ENCODE assay signal across 13 cellular contexts in the genomic region with DNA sequence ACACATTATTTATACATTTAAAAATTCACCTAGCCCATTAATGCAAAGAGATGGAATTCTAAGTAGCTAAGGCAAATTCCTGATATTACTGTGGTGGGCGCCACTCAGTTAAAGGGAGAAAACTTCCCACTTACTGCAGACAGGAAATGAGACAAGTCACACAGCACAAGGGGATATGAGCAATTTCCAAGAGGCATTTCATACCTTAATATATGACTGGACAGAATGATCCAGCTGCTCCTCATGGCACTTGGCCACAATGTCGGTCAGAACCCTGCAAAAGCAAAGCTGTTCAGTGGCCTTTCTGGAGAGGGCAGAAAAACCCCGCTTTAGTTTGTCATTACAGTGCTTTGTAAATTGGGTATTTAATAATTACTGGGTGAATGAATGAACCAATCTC.
DNase-seq lines count a peak whose midpoint lies in the region; ATAC-seq and TF ChIP-seq lines count a peak whose summit lies in the region.
"Had no signal": no experiment of that assay in that cellular context is flagged by ENCODE, and none has a peak within 500 bp of the region (broad histone marks: within the 10 kb centered on the region; RNA-seq: fewer than 3 reads in every experiment).

No MANE protein-coding gene starts in this region.

- H3K4me3 Mint-ChIP-seq in activated CD4-positive, alpha-beta T cell treated with anti-CD3 and anti-CD28 coated beads for 36 hours, result no peak overlapping the region
- no peak overlapping the region for H3K4me3 Mint-ChIP-seq in activated CD4-positive, alpha-beta T cell treated with anti-CD3 and anti-CD28 coated beads, Interleukin-2, amount 10 ng/mL, durations not matched to agents 24 days and 14 days
- H3K4me3 Mint-ChIP-seq: naive B cell had no signal

- ATAC-seq in activated CD4-positive, alpha-beta T cell treated with anti-CD3 and anti-CD28 coated beads for 36 hours, result peak; percentile 36
- peak; percentile 91 for ATAC-seq in PC-3
- peak; percentile 40 to 82 (median 73) for ATAC-seq in psoas muscle
- ATAC-seq: A549, HCT116 had no signal

- H3K27me3 ChIP-seq in PC-3 (ENCODE audit: low read length) (no peaks in the 10 kb centered on the region), psoas muscle (ENCODE audit: insufficient read depth in 3 of 3, low read length in 2 of 3) (no peaks in the 10 kb centered on the region), mesendoderm (ENCODE audit: insufficient read depth, low read length, poor library complexity) (no peaks in the 10 kb centered on the region)

- no peaks in the 10 kb centered on the region for H3K27me3 Mint-ChIP-seq in activated CD4-positive, alpha-beta T cell treated with anti-CD3 and anti-CD28 coated beads for 36 hours
- H3K27me3 Mint-ChIP-seq in activated CD4-positive, alpha-beta T cell treated with anti-CD3 and anti-CD28 coated beads, Interleukin-2, amount 10 ng/mL, durations not matched to agents 24 days and 14 days, result no peaks in the 10 kb centered on the region
- H3K27me3 Mint-ChIP-seq: naive B cell had no signal

- H4K20me1 ChIP-seq in PC-3 (ENCODE audit: low read length), result no peaks in the 10 kb centered on the region

- TF ChIP-seq CTCF in PC-3 (conservative IDR thresholded peaks at IDR 0.05; ENCODE audit: low read depth, low read length) (no peak), epithelial cell of esophagus (IDR thresholded peaks at IDR 0.05; ENCODE audit: insufficient read depth, low read depth, low read length, missing control alignments) (no peak), psoas muscle (IDR thresholded peaks at IDR 0.05) (no peak)

- no peaks in the 10 kb centered on the region for H3K9me3 Mint-ChIP-seq in activated CD4-positive, alpha-beta T cell treated with anti-CD3 and anti-CD28 coated beads for 36 hours (ENCODE audit: low read depth)
- H3K9me3 Mint-ChIP-seq in activated CD4-positive, alpha-beta T cell treated with anti-CD3 and anti-CD28 coated beads, Interleukin-2, amount 10 ng/mL, durations not matched to agents 24 days and 14 days, result peaks cover 12% of the 10 kb centered on the region

- H3K4me2 ChIP-seq in PC-3 (ENCODE audit: low read length) (no peak overlapping the region), mesendoderm (ENCODE audit: low read length) (no peak overlapping the region)
- H3K4me2 ChIP-seq: A549 had no signal

- H3K4me1 Mint-ChIP-seq in activated CD4-positive, alpha-beta T cell treated with anti-CD3 and anti-CD28 coated beads for 36 hours, result peaks cover 2% of the 10 kb centered on the region
- peaks cover 2% of the 10 kb centered on the region for H3K4me1 Mint-ChIP-seq in activated CD4-positive, alpha-beta T cell treated with anti-CD3 and anti-CD28 coated beads, Interleukin-2, amount 10 ng/mL, durations not matched to agents 24 days and 14 days

- H2BK15ac ChIP-seq in mesendoderm (replicated peaks; ENCODE audit: low read depth), result no peak overlapping the region

- H3K9me2 ChIP-seq in PC-3 (replicated peaks; ENCODE audit: low read length), result no peaks in the 10 kb centered on the region

- CTCF ChIA-PET in activated CD4-positive, alpha-beta T cell treated with anti-CD3 and anti-CD28 coated beads for 36 hours (lab: Charles Lee), result interaction anchor here (1.2 kb wide), 1 partner anchor 39 kb away, joined by 4 read pairs; no protein-coding TSS in a partner anchor
- CTCF ChIA-PET in PC-3 (lab: Charles Lee), result no interaction called here

- H4K8ac ChIP-seq in mesendoderm (ENCODE audit: low read depth, low read length), result no peak overlapping the region

- H3K4me1 ChIP-seq in PC-3 (ENCODE audit: insufficient read depth, low read length), result peaks cover 13% of the 10 kb centered on the region
- H3K4me1 ChIP-seq in psoas muscle, result peaks cover 13% of the 10 kb centered on the region
- no peaks in the 10 kb centered on the region for H3K4me1 ChIP-seq in mesendoderm (ENCODE audit: control insufficient read depth, low read depth, low read length)
- H3K4me1 ChIP-seq: A549 had no signal

- H3K27ac ChIP-seq in PC-3 (ENCODE audit: low read length), result no peak overlapping the region
- H3K27ac ChIP-seq in psoas muscle, result peak overlapping the region; percentile 13
- no peak overlapping the region for H3K27ac ChIP-seq in mesendoderm (ENCODE audit: low read depth, low read length)
- H3K27ac ChIP-seq: A549 had no signal

- no TSS peak for BruUV-seq in PC-3 (replicated peaks; lab: Mats Ljungman, UMichigan)

- H2BK120ac ChIP-seq in mesendoderm (ENCODE audit: low read depth, low read length), result no peak overlapping the region

- H3K4ac ChIP-seq in mesendoderm (ENCODE audit: low read depth, low read length), result no peak overlapping the region

- no peak overlapping the region for H3K23ac ChIP-seq in mesendoderm (ENCODE audit: low read length)

- H3F3A ChIP-seq in PC-3 (ENCODE audit: low read length, unreplicated experiment), result no peaks in the 10 kb centered on the region

- peak overlapping the region; percentile 51 for H3K27ac Mint-ChIP-seq in activated CD4-positive, alpha-beta T cell treated with anti-CD3 and anti-CD28 coated beads for 36 hours
- no peak overlapping the region for H3K27ac Mint-ChIP-seq in activated CD4-positive, alpha-beta T cell treated with anti-CD3 and anti-CD28 coated beads, Interleukin-2, amount 10 ng/mL, durations not matched to agents 24 days and 14 days

- H2AFZ ChIP-seq in PC-3 (ENCODE audit: low read length), result no peak overlapping the region

- H3K4me3 ChIP-seq in PC-3 (ENCODE audit: low read length) (no peak overlapping the region), epithelial cell of esophagus (ENCODE audit: low read length) (no peak overlapping the region), psoas muscle (no peak overlapping the region), mesendoderm (ENCODE audit: low read length) (no peak overlapping the region)
- H3K4me3 ChIP-seq: A549 had no signal

- POLR2A ChIA-PET in activated CD4-positive, alpha-beta T cell treated with anti-CD3 and anti-CD28 coated beads for 36 hours (lab: Charles Lee), result no interaction called here
- POLR2A ChIA-PET in PC-3 (lab: Charles Lee; ENCODE audit: unreplicated experiment), result no interaction called here

- H3K36me3 ChIP-seq in PC-3 (ENCODE audit: low read depth, low read length) (peaks cover 12% of the 10 kb centered on the region), psoas muscle (ENCODE audit: insufficient read depth in 1 of 2, low read depth in 1 of 2) (no peaks in the 10 kb centered on the region), mesendoderm (ENCODE audit: control insufficient read depth, insufficient read depth, low read length) (no peaks in the 10 kb centered on the region)

- H3K79me1 ChIP-seq in mesendoderm (ENCODE audit: low read length), result no peaks in the 10 kb centered on the region

- H2BK5ac ChIP-seq in mesendoderm (ENCODE audit: low read length), result no peak overlapping the region

- WGBS in psoas muscle, 3 donors, result 31 to 36% (median 34%) methylated on average over 3 of the region's 3 CpGs
- WGBS in mesendoderm (ENCODE audit: extremely low coverage, insufficient coverage, low lambda C conversion rate), result no CpG with 5 or more reads among the region's 3 CpGs

- H4K5ac ChIP-seq in mesendoderm (ENCODE audit: low read length), result no peak overlapping the region

- H3K18ac ChIP-seq in mesendoderm (ENCODE audit: low read length), result no peak overlapping the region

- H3K79me2 ChIP-seq in PC-3 (ENCODE audit: low read length) (no peaks in the 10 kb centered on the region), mesendoderm (ENCODE audit: control insufficient read depth, insufficient read depth, low read length) (no peaks in the 10 kb centered on the region)

- no peak overlapping the region for H2AK5ac ChIP-seq in mesendoderm (ENCODE audit: low read length)

- intact Hi-C loops in activated CD4-positive, alpha-beta T cell treated with anti-CD3 and anti-CD28 coated beads for 36 hours (cut with DNase I, micrococcal nuclease), result no loop called here
- intact Hi-C loops in activated CD4-positive, alpha-beta T cell treated with anti-CD3 and anti-CD28 coated beads, Interleukin-2, amount 10 ng/mL, durations not matched to agents 24 days and 14 days (cut with micrococcal nuclease), result loop anchor here (5.0 kb wide), 1 partner anchor 40 kb away; no protein-coding TSS in a partner anchor
- intact Hi-C loops in PC-3 (cut with micrococcal nuclease) (no loop called here), psoas muscle (cut with DNase I) (no loop called here)

- H3K36me3 Mint-ChIP-seq in activated CD4-positive, alpha-beta T cell treated with anti-CD3 and anti-CD28 coated beads for 36 hours (ENCODE audit: low read depth), result peaks cover 72% of the 10 kb centered on the region
- peaks cover 81% of the 10 kb centered on the region for H3K36me3 Mint-ChIP-seq in activated CD4-positive, alpha-beta T cell treated with anti-CD3 and anti-CD28 coated beads, Interleukin-2, amount 10 ng/mL, durations not matched to agents 24 days and 14 days (ENCODE audit: low read depth)

- H3K9ac ChIP-seq in PC-3 (ENCODE audit: low read length) (no peak overlapping the region), mesendoderm (ENCODE audit: low read length) (no peak overlapping the region)

- no peak for DNase-seq in activated CD4-positive, alpha-beta T cell treated with anti-CD3 and anti-CD28 coated beads for 36 hours
- no peak for DNase-seq in activated CD4-positive, alpha-beta T cell treated with anti-CD3 and anti-CD28 coated beads, Interleukin-2, amount 10 ng/mL, durations not matched to agents 24 days and 14 days
- DNase-seq in PC-3 (peak; percentile 73), epithelial cell of esophagus (ENCODE audit: low read depth) (peak; percentile 77), psoas muscle (no peak), SHP77 treated with DMSO at 0.1 percent for 48 hours (lab: John Stamatoyannopoulos, UW) (no peak), cerebellar cortex (ENCODE audit: low spot score) (no peak), mesendoderm (no peak)
- DNase-seq: naive B cell; stimulated activated CD4-positive, alpha-beta T cell treated with anti-CD3 and anti-CD28 coated beads, Interleukin-4, amount 100 ng/mL, for 24 hours; T-helper 2 cell had no signal

- H3K9me3 ChIP-seq in PC-3 (ENCODE audit: low read length) (no peaks in the 10 kb centered on the region), psoas muscle (no peaks in the 10 kb centered on the region)
- H3K9me3 ChIP-seq: A549 had no signal

- no peak overlapping the region for H3K56ac ChIP-seq in mesendoderm (ENCODE audit: low read length)

Comparison
In these comparisons a context has a peak if more than half of its experiments do, and no peak if none do; other contexts are left out.
1. ATAC-seq: peak in every context shown above with its lines; median percentile 91 in PC-3; 73 in psoas muscle; 36 in activated CD4-positive, alpha-beta T cell treated with anti-CD3 and anti-CD28 coated beads for 36 hours.
2. DNase-seq: peak in PC-3 (single experiment) and epithelial cell of esophagus (single experiment); none in activated CD4-positive, alpha-beta T cell treated with anti-CD3 and anti-CD28 coated beads for 36 hours (single experiment), activated CD4-positive, alpha-beta T cell treated with anti-CD3 and anti-CD28 coated beads, Interleukin-2, amount 10 ng/mL, durations not matched to agents 24 days and 14 days (single experiment), psoas muscle (0 of 2), SHP77 treated with DMSO at 0.1 percent for 48 hours (single experiment), cerebellar cortex (single experiment) and mesendoderm (single experiment).